ENCODE assay signal across 8 cellular contexts in the genomic region with DNA sequence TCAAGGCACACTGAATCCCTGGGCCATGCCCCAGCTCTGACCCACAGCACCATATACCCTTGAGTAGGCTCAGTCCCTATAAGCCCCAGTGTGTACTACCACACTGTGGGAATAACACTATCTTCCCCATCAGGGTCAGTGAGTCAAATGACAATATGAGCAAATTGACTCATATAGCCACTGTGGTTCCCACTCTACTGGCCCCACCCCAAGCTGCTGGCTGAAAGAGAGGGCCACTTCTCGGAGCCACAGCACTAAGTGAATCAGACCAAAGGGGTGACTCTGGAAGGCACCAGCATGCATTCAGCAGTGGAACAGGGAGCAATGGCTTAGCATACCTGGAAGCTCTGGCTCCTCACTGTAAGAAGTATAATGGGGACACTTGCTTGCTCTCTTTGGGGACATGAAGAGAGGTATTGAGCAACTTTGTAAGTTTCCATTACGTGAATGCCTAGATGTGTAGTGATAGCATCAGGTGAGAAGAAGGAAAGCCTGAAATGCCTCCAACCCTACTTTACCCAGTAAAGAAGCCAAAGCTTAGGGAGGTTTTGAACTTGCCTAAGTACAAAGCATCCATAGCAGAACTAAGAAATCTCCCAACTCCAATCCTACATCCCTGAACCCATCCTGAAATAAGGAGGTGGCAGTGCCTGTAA. TPM values are rescaled to one million over a fixed set of nuclear protein-coding genes. Genes with fewer than 3 reads are reported as not detected.
A peak's percentile ranks its signal among the peaks of the same experiment; 100 is the strongest.
DNase-seq lines count a peak whose midpoint lies in the region; FAIRE-seq and TF ChIP-seq lines count a peak whose summit lies in the region.

No MANE protein-coding gene starts in this region.

- in situ Hi-C loops in GM13976 (cut with MboI; ENCODE audit: low sequenced_read_pairs, unreplicated experiment), result no loop called here
- in situ Hi-C loops in GM23248 (cut with MboI), result no loop called here

- H4K20me1 ChIP-seq in GM23248 (ENCODE audit: insufficient read depth) (0 out of 2 replicates have a peak, but pooled peaks cover 4% of the 10 kb centered on the region), fibroblast of lung (ENCODE audit: control insufficient read depth, extremely low read depth, insufficient read depth, low read length) (no peaks in the 10 kb centered on the region)

- H3K9ac ChIP-seq in GM23248 (peak overlapping the region; percentile 88), fibroblast of lung (ENCODE audit: insufficient read depth, low read length) (peak overlapping the region; percentile 48)

- H3K4me3 ChIP-seq in GM23248, result peak overlapping the region; percentile 50
- peak overlapping the region in 1 of 4 experiments; percentile 2 for H3K4me3 ChIP-seq in fibroblast of lung (replicated peaks in 1 of 4; ENCODE audit: control extremely low read depth in 1 of 4, insufficient read depth in 1 of 4, low read depth in 3 of 4, low read length in 4 of 4)
- no peak overlapping the region for H3K4me3 ChIP-seq in spleen

- intact Hi-C loops in spleen (cut with DNase I; ENCODE audit: low total_unique reads), result no loop called here

- peaks cover 92% of the 10 kb centered on the region for H3F3A ChIP-seq in GM23248 (ENCODE audit: insufficient read depth)

- DNase-seq in GM13976 (ENCODE audit: low spot score) (peak; percentile 65), GM23248 (peak; percentile 95), RCC 7860 (ENCODE audit: low spot score) (peak; percentile 82), fibroblast of lung (ENCODE audit: low read depth in 2 of 2) (peak; percentile 67 to 82), spleen (no peak), NCI-H2227 (lab: John Stamatoyannopoulos, UW; ENCODE audit: unreplicated experiment) (no peak), NCI-H69 (lab: John Stamatoyannopoulos, UW) (no peak)
- DNase-seq in central memory CD4-positive, alpha-beta T cell, result no peak

- H3K27ac ChIP-seq in GM23248 (peak overlapping the region; percentile 100), fibroblast of lung (ENCODE audit: insufficient read depth, low read length) (peak overlapping the region; percentile 97), spleen (peak overlapping the region in 6 of 8 donors; percentile 10 to 79 (median 72))

- H3K9me3 ChIP-seq in GM23248 (ENCODE audit: low read depth) (no peaks in the 10 kb centered on the region), fibroblast of lung (ENCODE audit: control insufficient read depth, insufficient read depth, low read depth, low read length) (no peaks in the 10 kb centered on the region), spleen (no peaks in the 10 kb centered on the region)

- H3K27me3 ChIP-seq in GM23248 (replicated peaks; ENCODE audit: insufficient read depth) (no peaks in the 10 kb centered on the region), fibroblast of lung (ENCODE audit: control insufficient read depth, insufficient read depth, low read length) (no peaks in the 10 kb centered on the region), spleen (replicated peaks in 1 of 7) (no peaks in the 10 kb centered on the region)

- no peaks in the 10 kb centered on the region for H3K9me2 ChIP-seq in GM23248 (ENCODE audit: insufficient read depth)

- H3K79me2 ChIP-seq in GM23248 (ENCODE audit: insufficient read depth), result peaks cover 94% of the 10 kb centered on the region
- H3K79me2 ChIP-seq in fibroblast of lung (ENCODE audit: control insufficient read depth, insufficient read depth, low read length), result peaks cover 90% of the 10 kb centered on the region

- TF ChIP-seq CTCF in GM13976 (IDR thresholded peaks at IDR 0.05; ENCODE audit: borderline replicate concordance, control extremely low read depth, extremely low read depth, insufficient read depth, missing control alignments) (no peak), fibroblast of lung (conservative IDR thresholded peaks at IDR 0.05 in 1 of 2, IDR thresholded peaks at IDR 0.05 in 1 of 2; ENCODE audit: low read depth in 1 of 2, low read length in 2 of 2) (no peak), spleen (IDR thresholded peaks at IDR 0.05 in 8 of 11, conservative IDR thresholded peaks at IDR 0.05 in 3 of 11) (no peak)

- WGBS in GM23248 (ENCODE audit: low coverage in 1 of 2, low lambda C conversion rate in 2 of 2, missing lambda C conversion rate in 2 of 2), 2 experiments, result 21 to 30% methylated on average over 2 of the region's 2 CpGs
- WGBS in spleen, 5 donors, result 66 to 88% (median 68%) methylated on average over 2 of the region's 2 CpGs

- H2AFZ ChIP-seq in GM23248, result no peak overlapping the region
- no peak overlapping the region for H2AFZ ChIP-seq in fibroblast of lung (ENCODE audit: low read length)

- peak overlapping the region; percentile 74 for H3K4me2 ChIP-seq in GM23248 (ENCODE audit: unreplicated experiment)
- H3K4me2 ChIP-seq in fibroblast of lung (ENCODE audit: extremely low read depth, insufficient read depth, low read length), result no peak overlapping the region

- H3K4me1 ChIP-seq in GM23248 (ENCODE audit: insufficient read depth) (peaks cover 75% of the 10 kb centered on the region), fibroblast of lung (ENCODE audit: control insufficient read depth, extremely low read depth, insufficient read depth, low read length) (peaks cover 36% of the 10 kb centered on the region), spleen (peaks cover 13 to 51% (median 34%) of the 10 kb centered on the region in 6 donors)

- no peak for TF ChIP-seq POLR2A in spleen (IDR thresholded peaks at IDR 0.05)

- peaks cover 35% of the 10 kb centered on the region for H3K36me3 ChIP-seq in GM23248 (ENCODE audit: low read depth)
- H3K36me3 ChIP-seq in fibroblast of lung (ENCODE audit: control insufficient read depth, insufficient read depth, low read length), result peaks cover 9% of the 10 kb centered on the region
- peaks cover 0 to 52% (median 21%) of the 10 kb centered on the region in 6 donors for H3K36me3 ChIP-seq in spleen

- FAIRE-seq in RCC 7860 (lab: Jason Lieb, UNC), result peak; percentile 65

RNA-seq across cellular contexts. Expression of gene CD59, which starts 13.5 kb away (rescaled TPM):
- total RNA-seq in GM23248 (2014; rRNA removed; shearing (Covaris generic)), result 1,166 and 1,314 TPM in 2 replicates
- 2,015 and 2,061 TPM in 2 replicates for polyA plus RNA-seq in GM23248 (2016; fragmentation: Nextera tagmentation; extraction: Ambion mirVana)
- 209 and 380 TPM in 2 replicates for total RNA-seq in fibroblast of lung
- polyA plus RNA-seq in fibroblast of lung, result 1,165 and 1,404 TPM in 2 replicates
- polyA plus RNA-seq in fibroblast of lung (2012), result 928 and 1,205 TPM in 2 replicates
- 662 and 789 TPM in 2 replicates for polyA minus RNA-seq in fibroblast of lung (ENCODE audit: low replicate concordance)
- total RNA-seq in spleen, result 100 to 1,000 TPM; 163 to 281 (median 213) TPM
- polyA plus RNA-seq in spleen, result 10 to 100 TPM; 21.6 to 62.1 (median 57.9) TPM

RNA-seq across cellular contexts. Expression of gene C11orf91, which starts 22.1 kb away (rescaled TPM):
- not detected in 2 replicates for total RNA-seq in GM23248 (2014; rRNA removed; shearing (Covaris generic))
- not detected in 2 replicates for polyA plus RNA-seq in GM23248 (2016; fragmentation: Nextera tagmentation; extraction: Ambion mirVana)
- not detected in 2 replicates for total RNA-seq in fibroblast of lung
- 0.12 TPM in 1 of 2 replicates, not detected in the other for polyA plus RNA-seq in fibroblast of lung
- polyA plus RNA-seq in fibroblast of lung (2012), result not detected in 2 replicates
- polyA minus RNA-seq in fibroblast of lung (ENCODE audit: low replicate concordance), result not detected in 2 replicates
- total RNA-seq in spleen, result under 1 TPM in 1 of 7 donors, not detected in 6; 0.85 TPM
- polyA plus RNA-seq in spleen, result not detected

RNA-seq across cellular contexts. Expression of gene FBXO3, which starts 51.6 kb away (rescaled TPM):
- 44.6 and 72.2 TPM in 2 replicates for total RNA-seq in GM23248 (2014; rRNA removed; shearing (Covaris generic))
- polyA plus RNA-seq in GM23248 (2016; fragmentation: Nextera tagmentation; extraction: Ambion mirVana) (37.8 and 38.7 TPM in 2 replicates), fibroblast of lung (39.6 and 46.2 TPM in 2 replicates), spleen (10 to 100 TPM; 15.6 to 18.2 (median 15.9) TPM)
- total RNA-seq in fibroblast of lung (27.2 and 28.7 TPM in 2 replicates), spleen (10 to 100 TPM; 26.5 to 58.3 (median 32.8) TPM)
- polyA plus RNA-seq in fibroblast of lung (2012), result 18.2 and 18.7 TPM in 2 replicates
- 5.1 and 6.0 TPM in 2 replicates for polyA minus RNA-seq in fibroblast of lung (ENCODE audit: low replicate concordance)

Comparison
In these comparisons a context has a peak if more than half of its experiments do, and no peak if none do; other contexts are left out.
1. DNase-seq: peak in GM13976 (single experiment), GM23248 (single experiment), RCC 7860 (single experiment) and fibroblast of lung (2 of 2); none in spleen (single experiment), central memory CD4-positive, alpha-beta T cell (single experiment), NCI-H2227 (single experiment) and NCI-H69 (single experiment).
2. Peak in every context shown above with its lines, with median percentiles within 50 percentile points of each other: H3K27ac ChIP-seq.